Comparison of ENCODE assay signal across 13 cellular contexts in the genomic region with DNA sequence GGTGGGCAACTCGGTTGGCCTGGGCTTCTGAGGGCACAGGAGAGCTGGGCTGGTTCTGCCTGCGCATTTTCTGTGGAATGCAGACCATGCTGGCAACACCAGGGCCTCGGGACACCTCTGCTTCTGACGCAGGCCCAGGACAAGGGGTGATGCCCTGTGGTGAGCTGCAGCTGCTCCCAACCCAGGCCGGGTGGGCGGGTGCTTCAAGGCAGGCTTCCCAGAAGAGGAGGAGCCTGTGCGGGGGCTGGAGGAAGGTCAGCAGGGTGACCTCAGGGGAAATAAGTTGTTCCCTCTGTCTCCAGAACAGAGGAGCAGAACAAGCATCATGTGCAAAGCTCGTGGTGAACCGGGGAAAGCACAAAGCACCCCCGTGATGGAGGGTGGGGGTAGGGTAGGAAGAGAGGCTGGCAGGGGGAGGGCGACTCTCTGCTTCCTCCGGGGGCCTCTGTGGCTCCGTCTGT. TPM values are rescaled to one million over a fixed set of nuclear protein-coding genes. Genes with fewer than 3 reads are reported as not detected.
A peak's percentile ranks its signal among the peaks of the same experiment; 100 is the strongest.
DNase-seq lines count a peak whose midpoint lies in the region; ATAC-seq and TF ChIP-seq lines count a peak whose summit lies in the region.
"Had no signal": no experiment of that assay in that cellular context is flagged by ENCODE, and none has a peak within 500 bp of the region (broad histone marks: within the 10 kb centered on the region; RNA-seq: fewer than 3 reads in every experiment).

No MANE protein-coding gene starts in this region.

- H3K27ac Mint-ChIP-seq in neural crest cell (ENCODE audit: unreplicated experiment): no peak overlapping the region
- no peak overlapping the region for H3K27ac Mint-ChIP-seq in activated naive CD4-positive, alpha-beta T cell treated with anti-CD3 and anti-CD28 coated beads, Interleukin-2, amount 50 U/mL, for 72 hours
- H3K27ac Mint-ChIP-seq: activated T-helper 1 cell treated with anti-CD3 and anti-CD28 coated beads, Interleukin-12 subunit alpha, Interleukin-12 subunit beta, Interleukin-2, Interleukin-4 antibody, amounts not matched to agents 30 ng/mL and 10 ng/mL and 1 ng/mL, durations not matched to agents 14 hours and 24 hours and 36 hours; progenitor cell of endocrine pancreas had no signal

- peaks cover 11% of the 10 kb centered on the region for H3K36me3 Mint-ChIP-seq in neural crest cell (ENCODE audit: low read depth)
- peaks cover 10 to 19% of the 10 kb centered on the region in 2 donors for H3K36me3 Mint-ChIP-seq in activated naive CD4-positive, alpha-beta T cell treated with anti-CD3 and anti-CD28 coated beads, Interleukin-2, amount 50 U/mL, for 72 hours

- no peaks in the 10 kb centered on the region for H3K36me3 ChIP-seq in SJCRH30
- H3K36me3 ChIP-seq: SJSA1 had no signal

- peak; percentile 16 for DNase-seq in AG10803 (ENCODE audit: low read depth)
- DNase-seq in SJCRH30: peak; percentile 61 to 62
- peak; percentile 64 for DNase-seq in globus pallidus (ENCODE audit: low spot score)
- DNase-seq in neural crest cell (ENCODE audit: low read depth, low spot score): peak; percentile 28
- DNase-seq in activated naive CD4-positive, alpha-beta T cell treated with anti-CD3 and anti-CD28 coated beads, Interleukin-2, amount 50 U/mL, for 72 hours (ENCODE audit: low spot score in 2 of 2): no peak
- no peak for DNase-seq in NCI-H226
- no peak for DNase-seq in effector CD8-positive, alpha-beta T cell (lab: John Stamatoyannopoulos, UW)
- DNase-seq: stimulated activated naive CD4-positive, alpha-beta T cell had no signal

- peaks cover 6% of the 10 kb centered on the region; the same call in 1 of the 2 replicates for H3K9me3 ChIP-seq in SJCRH30 (replicated peaks)

- TF ChIP-seq CTCF in AG10803 (conservative IDR thresholded peaks at IDR 0.05; ENCODE audit: low read length): no peak
- TF ChIP-seq CTCF in neural crest cell (conservative IDR thresholded peaks at IDR 0.05): no peak

- peaks cover 27% of the 10 kb centered on the region for H3K4me1 Mint-ChIP-seq in neural crest cell

- no peak overlapping the region for H3K27ac ChIP-seq in SJCRH30
- H3K27ac ChIP-seq: C4-2B, SJSA1 had no signal

- no peak for ATAC-seq in activated naive CD4-positive, alpha-beta T cell treated with anti-CD3 and anti-CD28 coated beads, Interleukin-2, amount 50 U/mL, for 72 hours
- ATAC-seq in GM19351 (IDR thresholded peaks at IDR 0.05; ENCODE audit: unreplicated experiment): no peak

- H3K4me3 Mint-ChIP-seq in neural crest cell: peak overlapping the region; percentile 61
- H3K4me3 Mint-ChIP-seq: activated T-helper 1 cell treated with anti-CD3 and anti-CD28 coated beads, Interleukin-12 subunit alpha, Interleukin-12 subunit beta, Interleukin-2, Interleukin-4 antibody, amounts not matched to agents 30 ng/mL and 10 ng/mL and 1 ng/mL, durations not matched to agents 14 hours and 24 hours and 36 hours had no signal

- no peaks in the 10 kb centered on the region for H3K27me3 ChIP-seq in SJCRH30
- H3K27me3 ChIP-seq: SJSA1 had no signal

- H3K4me1 ChIP-seq in SJCRH30: no peaks in the 10 kb centered on the region; the same call in 1 of the 2 replicates
- H3K4me1 ChIP-seq: SJSA1 had no signal

- H3K27me3 Mint-ChIP-seq in neural crest cell (ENCODE audit: low read depth): no peaks in the 10 kb centered on the region
- H3K27me3 Mint-ChIP-seq: progenitor cell of endocrine pancreas had no signal

- no peak overlapping the region for H3K4me3 ChIP-seq in AG10803 (ENCODE audit: low read length)
- H3K4me3 ChIP-seq in SJCRH30: no peak overlapping the region
- H3K4me3 ChIP-seq: SJSA1 had no signal

- peaks cover 11% of the 10 kb centered on the region for H3K9me3 Mint-ChIP-seq in neural crest cell
- peaks cover 13 to 15% of the 10 kb centered on the region in 2 donors for H3K9me3 Mint-ChIP-seq in activated naive CD4-positive, alpha-beta T cell treated with anti-CD3 and anti-CD28 coated beads, Interleukin-2, amount 50 U/mL, for 72 hours

RNA-seq across cellular contexts. Expression of gene PLXNA1, which starts 11.0 kb away (rescaled TPM):
- total RNA-seq in SJCRH30 (2014; rRNA removed; shearing (Covaris generic)): 47.2 and 51.6 TPM in 2 replicates
- total RNA-seq in neural crest cell: 90.4 and 94.0 TPM in 2 replicates
- 1 to 10 TPM; 2.1 to 7.6 TPM for total RNA-seq in activated naive CD4-positive, alpha-beta T cell treated with anti-CD3 and anti-CD28 coated beads, Interleukin-2, amount 50 U/mL, for 72 hours

Comparison
In these comparisons a context has a peak if more than half of its experiments do, and no peak if none do; other contexts are left out.
1. DNase-seq: peak in AG10803 (single experiment), SJCRH30 (2 of 2), globus pallidus (single experiment) and neural crest cell (single experiment); none in activated naive CD4-positive, alpha-beta T cell treated with anti-CD3 and anti-CD28 coated beads, Interleukin-2, amount 50 U/mL, for 72 hours (0 of 2), NCI-H226 (single experiment) and effector CD8-positive, alpha-beta T cell (single experiment).